8 cellular contexts compared by ENCODE assay signal in the genomic region with DNA sequence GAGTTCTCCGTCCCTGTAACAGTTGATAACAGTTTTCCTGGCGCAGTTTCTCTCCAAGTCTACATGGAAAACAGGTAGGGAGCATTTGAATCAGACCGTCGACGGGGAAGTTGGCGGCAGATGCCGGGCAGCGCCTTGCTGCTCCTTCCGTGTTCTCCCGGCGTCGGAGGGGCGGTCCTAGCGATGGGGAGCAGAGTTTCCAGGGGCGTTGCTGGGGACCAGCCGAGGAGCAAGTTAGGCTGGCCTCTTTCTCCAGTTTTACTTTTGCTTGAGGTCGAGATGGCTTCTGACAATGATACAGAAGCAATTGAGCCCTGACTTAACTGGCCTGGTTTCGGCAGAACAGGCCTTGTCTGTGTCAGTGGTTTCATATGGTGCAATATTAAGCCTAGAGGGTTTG. TPM values are rescaled to one million over a fixed set of nuclear protein-coding genes. Genes with fewer than 3 reads are reported as not detected.
DNase-seq lines count a peak whose midpoint lies in the region; ATAC-seq and TF ChIP-seq lines count a peak whose summit lies in the region.
"Not testable (repeated sequence)": the region's sequence is repeated elsewhere in the genome, so short reads cannot be mapped to it uniquely, and the experiment has no call there.

No MANE protein-coding gene starts in this region.

- H3K79me2 ChIP-seq in OCI-LY7 (ENCODE audit: insufficient read depth, low read depth, low read length): peaks cover 34% of the 10 kb centered on the region
- not testable (repeated sequence) for H3K79me2 ChIP-seq in fibroblast of lung (ENCODE audit: control insufficient read depth, insufficient read depth, low read length)

- H3K27ac ChIP-seq in OCI-LY7 (ENCODE audit: low read depth, low read length, poor library complexity, severe bottlenecking): peak overlapping the region; percentile 49
- peak overlapping the region; percentile 27 for H3K27ac ChIP-seq in fibroblast of lung (ENCODE audit: insufficient read depth, low read length)
- H3K27ac ChIP-seq in stomach smooth muscle (ENCODE audit: low read length): not testable (repeated sequence)

- not testable (repeated sequence) for H4K20me1 ChIP-seq in OCI-LY7 (ENCODE audit: insufficient read depth, low read length); fibroblast of lung (ENCODE audit: control insufficient read depth, extremely low read depth, insufficient read depth, low read length)

- not testable (repeated sequence) for H3K4me1 ChIP-seq in OCI-LY7 (ENCODE audit: insufficient read depth, low read length, poor library complexity, severe bottlenecking); fibroblast of lung (ENCODE audit: control insufficient read depth, extremely low read depth, insufficient read depth, low read length); stomach smooth muscle (ENCODE audit: control insufficient read depth, insufficient read depth, low read length)

- H3K4me3 ChIP-seq in OCI-LY7 (ENCODE audit: low read depth, low read length, poor library complexity, severe bottlenecking): peak overlapping the region; percentile 71
- H3K4me3 ChIP-seq in fibroblast of lung (replicated peaks in 1 of 4; ENCODE audit: control extremely low read depth in 1 of 4, insufficient read depth in 1 of 4, low read depth in 3 of 4, low read length in 4 of 4): peak overlapping the region; percentile 26 to 71 (median 50)
- peak overlapping the region; percentile 46 to 66 for H3K4me3 ChIP-seq in stomach smooth muscle (ENCODE audit: low read length in 2 of 2)

- not testable (repeated sequence) for TF ChIP-seq CTCF in OCI-LY7 (conservative IDR thresholded peaks at IDR 0.05; ENCODE audit: low read length); fibroblast of lung (conservative IDR thresholded peaks at IDR 0.05 in 1 of 2, IDR thresholded peaks at IDR 0.05 in 1 of 2; ENCODE audit: low read depth in 1 of 2, low read length in 2 of 2)

- peak overlapping the region; percentile 60 for H3K4me2 ChIP-seq in OCI-LY7 (ENCODE audit: low read length)
- not testable (repeated sequence) for H3K4me2 ChIP-seq in fibroblast of lung (ENCODE audit: extremely low read depth, insufficient read depth, low read length)

- not testable (repeated sequence) for H3K9me3 ChIP-seq in OCI-LY7 (ENCODE audit: low read length); fibroblast of lung (ENCODE audit: control insufficient read depth, insufficient read depth, low read depth, low read length); stomach smooth muscle (ENCODE audit: control insufficient read depth in 2 of 2, low read length in 2 of 2)

- ATAC-seq in GM21390 (IDR thresholded peaks at IDR 0.05; ENCODE audit: unreplicated experiment) (peak; percentile 54), HG03135 (IDR thresholded peaks at IDR 0.05; ENCODE audit: unreplicated experiment) (peak; percentile 61)

- BruUV-seq in OCI-LY7 (replicated peaks; lab: Mats Ljungman, UMichigan): not testable (repeated sequence)

- DNase-seq in EL (peak; percentile 2), OCI-LY7 (ENCODE audit: low spot score) (peak; percentile 10), fibroblast of lung (ENCODE audit: low read depth in 2 of 2) (peak; percentile 0 to 24), myocyte (ENCODE audit: low read depth) (peak; percentile 13)
- DNase-seq in activated naive CD4-positive, alpha-beta T cell treated with Interleukin-2 at 50 U/mL for 16 hours: peak; percentile 27

- not testable (repeated sequence) for H3K9me2 ChIP-seq in OCI-LY7 (ENCODE audit: insufficient read depth, low read length)

- POLR2A ChIA-PET in OCI-LY7 (lab: Charles Lee): interaction anchor here (0.7 kb wide), 1 partner anchor 395 kb away, joined by 3 read pairs; no protein-coding TSS in a partner anchor

- H2AFZ ChIP-seq in OCI-LY7 (ENCODE audit: low read length); fibroblast of lung (ENCODE audit: low read length): not testable (repeated sequence)

- H3K36me3 ChIP-seq in OCI-LY7 (ENCODE audit: insufficient read depth, low read length); fibroblast of lung (ENCODE audit: control insufficient read depth, insufficient read depth, low read length); stomach smooth muscle (ENCODE audit: control insufficient read depth in 2 of 2, insufficient read depth in 2 of 2, low read length in 2 of 2): not testable (repeated sequence)

- intact Hi-C loops in OCI-LY7 (cut with micrococcal nuclease; ENCODE audit: unreplicated experiment): not testable (repeated sequence)

- CTCF ChIA-PET in OCI-LY7 (lab: Charles Lee; ENCODE audit: unreplicated experiment): not testable (repeated sequence)

- H3K27me3 ChIP-seq in fibroblast of lung (ENCODE audit: control insufficient read depth, insufficient read depth, low read length); stomach smooth muscle (ENCODE audit: control insufficient read depth in 1 of 2, insufficient read depth in 2 of 2, low read length in 2 of 2): not testable (repeated sequence)

- H3K9ac ChIP-seq in fibroblast of lung (ENCODE audit: insufficient read depth, low read length) (peak overlapping the region; percentile 26), stomach smooth muscle (ENCODE audit: low read length in 2 of 2) (peak overlapping the region in 1 of 2 donors; percentile 33)

RNA-seq across cellular contexts. Expression of a gene that starts 46.7 kb away (rescaled TPM):
- total RNA-seq in OCI-LY7 (2014; rRNA removed; shearing (Covaris generic)): 0.06 and 0.23 TPM in 2 replicates
- total RNA-seq in OCI-LY7 (2022) (not detected in 2 replicates), fibroblast of lung (not detected in 2 replicates), myocyte (not detected in 2 replicates)
- polyA plus RNA-seq in fibroblast of lung: not detected in 2 replicates
- polyA plus RNA-seq in fibroblast of lung (2012): not detected in 2 replicates
- polyA minus RNA-seq in fibroblast of lung (ENCODE audit: low replicate concordance): not detected in 2 replicates
- not detected for polyA plus RNA-seq in myocyte (2012)
